In the genomic region with DNA sequence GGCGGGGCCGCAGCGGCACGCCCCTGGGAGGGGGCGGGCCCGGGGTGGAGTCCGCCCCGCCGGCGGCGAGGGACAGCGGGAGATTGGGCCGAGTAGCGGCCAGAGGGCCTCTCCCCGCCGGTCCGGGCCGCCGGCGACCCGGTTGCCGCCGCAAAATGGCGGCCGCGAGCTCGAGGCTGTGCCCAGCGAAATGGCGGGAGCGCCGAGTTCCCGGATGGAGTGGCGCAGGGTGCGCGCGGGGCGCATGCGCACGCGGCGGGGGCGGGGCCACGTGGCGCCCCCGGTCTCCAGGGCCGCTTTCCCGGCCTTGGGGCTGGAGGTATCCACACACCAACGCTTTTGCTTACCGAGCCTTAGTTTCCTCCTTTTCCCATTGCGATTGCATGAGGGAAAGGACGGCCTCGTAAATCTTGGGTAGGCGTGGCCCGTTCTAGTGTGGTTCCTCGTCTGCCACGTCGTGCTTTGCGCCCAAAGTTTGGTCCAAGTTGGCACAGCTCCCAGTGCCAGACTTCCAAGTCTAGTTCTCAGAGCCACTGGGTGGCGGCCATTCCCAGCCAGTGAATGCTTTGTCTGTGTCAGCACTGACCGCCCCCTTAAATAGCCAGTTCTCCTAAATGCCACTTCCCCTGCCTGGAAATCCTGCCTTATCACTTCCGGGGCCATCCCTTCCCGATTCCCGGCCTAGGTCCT, we compare ENCODE assay signal across 7 cellular contexts. TPM values are rescaled to one million over a fixed set of nuclear protein-coding genes. Genes with fewer than 3 reads are reported as not detected.
DNase-seq lines count a peak whose midpoint lies in the region; ATAC-seq, FAIRE-seq and TF ChIP-seq lines count a peak whose summit lies in the region.

No MANE protein-coding gene starts in this region.

- in situ Hi-C loops in K562 (cut with MboI) = no loop called here

- TF ChIP-seq CTCF in K562 (IDR thresholded peaks at IDR 0.05 in 2 of 3, conservative IDR thresholded peaks at IDR 0.05 in 1 of 3; ENCODE audit: insufficient read depth in 2 of 3, low read depth in 1 of 3, low read length in 3 of 3) (no peak), sigmoid colon (IDR thresholded peaks at IDR 0.05) (no peak)

- POLR2A ChIA-PET in K562 (lab: Yijun Ruan, JAX) = interaction anchor here (0.6 to 3.0 kb wide), 63 partner anchors 8 to 588 kb away, joined by 3 to 90 read pairs (median 4); a partner anchor contains a TSS

- peak; percentile 57 for FAIRE-seq in K562 (lab: Jason Lieb, UNC)

- H2AFZ ChIP-seq in K562 (ENCODE audit: low read depth, low read length) = no peak overlapping the region

- 2% methylated on average over 37 of the region's 63 CpGs for WGBS in K562 (ENCODE audit: insufficient coverage, low coverage, missing lambda C conversion rate)
- 0 to 1% methylated on average over 63 of the region's 63 CpGs for WGBS in sigmoid colon, 2 donors

- H3K9me1 ChIP-seq in K562 (ENCODE audit: control insufficient read depth, insufficient read depth, low read length) = no peaks in the 10 kb centered on the region

- TSS peak; percentile 63 for BruUV-seq in K562 (replicated peaks; lab: Mats Ljungman, UMichigan)

- H3K9me3 ChIP-seq in K562 (replicated peaks; ENCODE audit: control insufficient read depth, insufficient read depth, low read depth, low read length) = no peaks in the 10 kb centered on the region
- H3K9me3 ChIP-seq in sigmoid colon = no peaks in the 10 kb centered on the region

- H3K4me3 ChIP-seq in K562 = peak overlapping the region; percentile 68
- H3K4me3 ChIP-seq in iPS-11a (ENCODE audit: low read depth, low read length) = peak overlapping the region; percentile 60
- peak overlapping the region; percentile 38 to 94 (median 74) for H3K4me3 ChIP-seq in sigmoid colon

- TF ChIP-seq POLR2A in K562 (conservative IDR thresholded peaks at IDR 0.05) (peak; percentile 40), sigmoid colon (IDR thresholded peaks at IDR 0.05) (no peak)

- no peaks in the 10 kb centered on the region for H3K27me3 ChIP-seq in K562 (ENCODE audit: control insufficient read depth in 2 of 2, insufficient read depth in 2 of 2, low read length in 2 of 2)
- H3K27me3 ChIP-seq in sigmoid colon = no peaks in the 10 kb centered on the region

- CTCF ChIA-PET in K562 (lab: Yijun Ruan, JAX; ENCODE audit: low intra/inter-chr PET ratio) = no interaction called here

- peak overlapping the region; percentile 93 for H3K4me2 ChIP-seq in K562 (ENCODE audit: insufficient read depth, low read length)

- H3K36me3 ChIP-seq in K562 (ENCODE audit: control insufficient read depth, insufficient read depth, low read length) = peaks cover 49% of the 10 kb centered on the region
- H3K36me3 ChIP-seq in sigmoid colon = peaks cover 32 to 39% (median 36%) of the 10 kb centered on the region in 4 donors

- H3K4me1 ChIP-seq in K562 (replicated peaks in 1 of 2; ENCODE audit: control insufficient read depth in 2 of 2, insufficient read depth in 2 of 2, low read length in 2 of 2) (peaks cover 77 to 97% of the 10 kb centered on the region in 2 experiments), sigmoid colon (peaks cover 0 to 90% (median 87%) of the 10 kb centered on the region in 4 donors)

- no peak for TF ChIP-seq RAD21 in K562 (CRISPR knock-in tag; conservative IDR thresholded peaks at IDR 0.05 in 1 of 2, IDR thresholded peaks at IDR 0.05 in 1 of 2)

- peak; percentile 61 for DNase-seq in NCI-H128 (lab: John Stamatoyannopoulos, UW; ENCODE audit: unreplicated experiment)
- DNase-seq in T-helper 9 cell = peak; percentile 84
- peak; percentile 74 to 90 (median 82) for DNase-seq in K562 (ENCODE audit: extremely low read depth in 1 of 4, low spot score in 3 of 4)
- peak; percentile 95 for DNase-seq in sigmoid colon

- peak overlapping the region; percentile 92 for H3K27ac ChIP-seq in K562 (ENCODE audit: extremely low read depth, low read depth, low read length)
- H3K27ac ChIP-seq in sigmoid colon = peak overlapping the region; percentile 94 to 100 (median 97)

- ATAC-seq in GM18502 (IDR thresholded peaks at IDR 0.05; ENCODE audit: poor library complexity, unreplicated experiment) (peak; percentile 34), HG02678 (IDR thresholded peaks at IDR 0.05; ENCODE audit: unreplicated experiment) (peak; percentile 30), K562 (peak; percentile 1; the same call in 1 of the 3 replicates)

- peak overlapping the region; percentile 90 to 99 for H3K9ac ChIP-seq in K562 (ENCODE audit: insufficient read depth in 1 of 2, low read depth in 2 of 2, low read length in 2 of 2)

- intact Hi-C loops in K562 (cut with micrococcal nuclease) (loop anchor here (1.0 to 10.0 kb wide), 3 partner anchors 21 to 224 kb away; a partner anchor contains a TSS), sigmoid colon (cut with DNase I) (loop anchor here (10.0 kb wide), 1 partner anchor 695 kb away; a partner anchor contains a TSS)

- H4K20me1 ChIP-seq in K562 (replicated peaks; ENCODE audit: control insufficient read depth, insufficient read depth, low read length) = peaks cover 26% of the 10 kb centered on the region

- TF ChIP-seq EP300 in K562 (IDR thresholded peaks at IDR 0.05; ENCODE audit: low read length) (no peak), sigmoid colon (IDR thresholded peaks at IDR 0.05) (no peak)

- H3K79me2 ChIP-seq in K562 (ENCODE audit: control insufficient read depth, insufficient read depth, low read length) = peaks cover 58% of the 10 kb centered on the region

RNA-seq across cellular contexts. Expression of a gene that starts 0.5 kb away (rescaled TPM):
- 283 and 504 TPM in 2 replicates for total RNA-seq in K562 (2011; cell fraction: chromatin; rRNA removed; ENCODE audit: low replicate concordance)
- total RNA-seq in K562 (2011; cell fraction: nucleolus; rRNA removed) = 457 and 483 TPM in 2 replicates
- total RNA-seq in K562 (2011; cell fraction: nucleoplasm; rRNA removed) = 431 and 450 TPM in 2 replicates
- total RNA-seq in K562 (2014; rRNA removed) (168 and 249 TPM in 2 replicates), K562 (2014; rRNA removed; fragmentation: Illumina TruSeq; extraction: Trizol) (189 and 200 TPM in 2 replicates), K562 (2015; rRNA removed; fragmentation: Illumina TruSeq; extraction: Trizol) (176 and 206 TPM in 2 replicates), K562 (2021) (181 and 222 TPM in 2 replicates), sigmoid colon (1,000 to 10,000 TPM in 1 of 4 donors, 100 to 1,000 TPM in 3; 602 to 1,004 (median 791) TPM)
- polyA plus RNA-seq in K562 (2011; rRNA removed) (124 and 166 TPM in 2 replicates), K562 (2014; fragmentation: Illumina TruSeq; extraction: Trizol) (222 and 345 TPM in 2 replicates), K562 (2014; fragmentation: Nextera tagmentation; extraction: Ambion mirVana) (10 to 100 TPM; 20.5 to 21.4 TPM), K562 (2014; rRNA removed) (306 and 327 TPM in 2 replicates), sigmoid colon (100 to 1,000 TPM; 129 to 455 (median 265) TPM)
- polyA plus RNA-seq in K562 (2011; cell fraction: cytosol; rRNA removed) = 92.3 and 201 TPM in 2 replicates
- polyA plus RNA-seq in K562 (2011; cell fraction: nucleus; rRNA removed) = 882 and 1,025 TPM in 2 replicates
- polyA plus RNA-seq in K562 (2012) = 288 and 291 TPM in 2 replicates
- polyA minus RNA-seq in K562 (2011; rRNA and poly(A)+ RNA removed) = 46.9 and 50.4 TPM in 2 replicates
- 50.4 and 50.8 TPM in 2 replicates for polyA minus RNA-seq in K562 (2011; cell fraction: cytosol; rRNA and poly(A)+ RNA removed)
- 117 and 135 TPM in 2 replicates for polyA minus RNA-seq in K562 (2011; cell fraction: nucleus; rRNA and poly(A)+ RNA removed)

RNA-seq across cellular contexts. Expression of a gene that starts 5.7 kb away (rescaled TPM):
- 6.3 and 26.6 TPM in 2 replicates for total RNA-seq in K562 (2011; cell fraction: chromatin; rRNA removed; ENCODE audit: low replicate concordance)
- total RNA-seq in K562 (2011; cell fraction: nucleolus; rRNA removed) = 40.9 and 47.0 TPM in 2 replicates
- 20.7 and 26.9 TPM in 2 replicates for total RNA-seq in K562 (2011; cell fraction: nucleoplasm; rRNA removed)
- total RNA-seq in K562 (2014; rRNA removed) (72.2 and 108 TPM in 2 replicates), K562 (2014; rRNA removed; fragmentation: Illumina TruSeq; extraction: Trizol) (1.3 and 2.8 TPM in 2 replicates), K562 (2015; rRNA removed; fragmentation: Illumina TruSeq; extraction: Trizol) (40.3 and 42.6 TPM in 2 replicates), K562 (2021) (81.9 and 85.0 TPM in 2 replicates), sigmoid colon (10 to 100 TPM; 24.7 to 49.3 (median 29.8) TPM)
- polyA plus RNA-seq in K562 (2011; rRNA removed) (20.3 and 30.4 TPM in 2 replicates), K562 (2014; fragmentation: Illumina TruSeq; extraction: Trizol) (11.7 and 56.4 TPM in 2 replicates), K562 (2014; fragmentation: Nextera tagmentation; extraction: Ambion mirVana) (1 to 10 TPM in 1 of 2 experiments, under 1 TPM in 1; 0.66 to 2.7 TPM), K562 (2014; rRNA removed) (89.6 and 119 TPM in 2 replicates), sigmoid colon (10 to 100 TPM; 37.0 to 87.8 (median 60.1) TPM)
- 58.0 and 177 TPM in 2 replicates for polyA plus RNA-seq in K562 (2011; cell fraction: cytosol; rRNA removed)
- 28.1 and 53.8 TPM in 2 replicates for polyA plus RNA-seq in K562 (2011; cell fraction: nucleus; rRNA removed)
- polyA plus RNA-seq in K562 (2012) = 65.9 and 75.4 TPM in 2 replicates
- 4.8 and 6.1 TPM in 2 replicates for polyA minus RNA-seq in K562 (2011; rRNA and poly(A)+ RNA removed)
- polyA minus RNA-seq in K562 (2011; cell fraction: cytosol; rRNA and poly(A)+ RNA removed) = 19.6 and 23.7 TPM in 2 replicates
- 12.0 and 12.8 TPM in 2 replicates for polyA minus RNA-seq in K562 (2011; cell fraction: nucleus; rRNA and poly(A)+ RNA removed)

RNA-seq across cellular contexts. Expression of a gene that starts 16.1 kb away (rescaled TPM):
- total RNA-seq in K562 (2011; cell fraction: chromatin; rRNA removed; ENCODE audit: low replicate concordance) = not detected in 2 replicates
- not detected in 2 replicates for total RNA-seq in K562 (2011; cell fraction: nucleolus; rRNA removed)
- not detected in 2 replicates for total RNA-seq in K562 (2011; cell fraction: nucleoplasm; rRNA removed)
- total RNA-seq in K562 (2014; rRNA removed) (0.16 TPM in 1 of 2 replicates, not detected in the other), K562 (2014; rRNA removed; fragmentation: Illumina TruSeq; extraction: Trizol) (not detected in 2 replicates), K562 (2015; rRNA removed; fragmentation: Illumina TruSeq; extraction: Trizol) (not detected in 2 replicates), K562 (2021) (0.38 and 0.44 TPM in 2 replicates), sigmoid colon (not detected)
- polyA plus RNA-seq in K562 (2011; rRNA removed) (0.11 and 0.27 TPM in 2 replicates), K562 (2014; fragmentation: Illumina TruSeq; extraction: Trizol) (not detected in 2 replicates), K562 (2014; fragmentation: Nextera tagmentation; extraction: Ambion mirVana) (not detected), K562 (2014; rRNA removed) (0.12 and 0.15 TPM in 2 replicates), sigmoid colon (10 to 100 TPM; 23.4 to 40.6 (median 25.2) TPM)
- polyA plus RNA-seq in K562 (2011; cell fraction: cytosol; rRNA removed) = 0.34 and 0.88 TPM in 2 replicates
- polyA plus RNA-seq in K562 (2011; cell fraction: nucleus; rRNA removed) = 0.24 and 0.25 TPM in 2 replicates
- polyA plus RNA-seq in K562 (2012) = not detected in 2 replicates
- not detected in 2 replicates for polyA minus RNA-seq in K562 (2011; rRNA and poly(A)+ RNA removed)
- polyA minus RNA-seq in K562 (2011; cell fraction: cytosol; rRNA and poly(A)+ RNA removed) = not detected in 2 replicates
- polyA minus RNA-seq in K562 (2011; cell fraction: nucleus; rRNA and poly(A)+ RNA removed) = not detected in 2 replicates

RNA-seq across cellular contexts. Expression of a gene that starts 21.2 kb away (rescaled TPM):
- 30.7 and 106 TPM in 2 replicates for total RNA-seq in K562 (2011; cell fraction: chromatin; rRNA removed; ENCODE audit: low replicate concordance)
- total RNA-seq in K562 (2011; cell fraction: nucleolus; rRNA removed) = 81.7 and 90.7 TPM in 2 replicates
- total RNA-seq in K562 (2011; cell fraction: nucleoplasm; rRNA removed) = 55.1 and 88.1 TPM in 2 replicates
- total RNA-seq in K562 (2014; rRNA removed) = 13.5 and 20.8 TPM in 2 replicates
- total RNA-seq in K562 (2014; rRNA removed; fragmentation: Illumina TruSeq; extraction: Trizol) = 3.9 and 4.8 TPM in 2 replicates
- total RNA-seq in K562 (2015; rRNA removed; fragmentation: Illumina TruSeq; extraction: Trizol) = 10.1 and 11.0 TPM in 2 replicates
- total RNA-seq in K562 (2021) = 120 and 121 TPM in 2 replicates
- 7.0 and 10.2 TPM in 2 replicates for polyA plus RNA-seq in K562 (2011; rRNA removed)
- polyA plus RNA-seq in K562 (2011; cell fraction: cytosol; rRNA removed) = 14.0 and 26.8 TPM in 2 replicates
- polyA plus RNA-seq in K562 (2011; cell fraction: nucleus; rRNA removed) = 44.8 and 87.0 TPM in 2 replicates
- polyA plus RNA-seq in K562 (2012) = 29.5 and 39.8 TPM in 2 replicates
- 20.5 and 38.3 TPM in 2 replicates for polyA plus RNA-seq in K562 (2014; fragmentation: Illumina TruSeq; extraction: Trizol)
- 1 to 10 TPM in 1 of 2 experiments, under 1 TPM in 1; 0.17 to 1.5 TPM for polyA plus RNA-seq in K562 (2014; fragmentation: Nextera tagmentation; extraction: Ambion mirVana)
- 41.3 and 44.6 TPM in 2 replicates for polyA plus RNA-seq in K562 (2014; rRNA removed)
- 2.7 and 3.0 TPM in 2 replicates for polyA minus RNA-seq in K562 (2011; rRNA and poly(A)+ RNA removed)
- polyA minus RNA-seq in K562 (2011; cell fraction: cytosol; rRNA and poly(A)+ RNA removed) = 29.9 and 43.2 TPM in 2 replicates
- polyA minus RNA-seq in K562 (2011; cell fraction: nucleus; rRNA and poly(A)+ RNA removed) = 28.0 and 34.2 TPM in 2 replicates
- total RNA-seq in sigmoid colon = 10 to 100 TPM; 14.6 to 70.3 (median 15.4) TPM
- polyA plus RNA-seq in sigmoid colon = 10 to 100 TPM; 42.1 to 87.0 (median 57.7) TPM

RNA-seq across cellular contexts. Expression of a gene that starts 28.1 kb away (rescaled TPM):
- total RNA-seq in K562 (2011; cell fraction: chromatin; rRNA removed; ENCODE audit: low replicate concordance) = 42.1 and 110 TPM in 2 replicates
- total RNA-seq in K562 (2011; cell fraction: nucleolus; rRNA removed) = 116 and 129 TPM in 2 replicates
- total RNA-seq in K562 (2011; cell fraction: nucleoplasm; rRNA removed) = 74.0 and 85.6 TPM in 2 replicates
- total RNA-seq in K562 (2014; rRNA removed) (135 and 145 TPM in 2 replicates), K562 (2014; rRNA removed; fragmentation: Illumina TruSeq; extraction: Trizol) (3.9 and 4.6 TPM in 2 replicates), K562 (2015; rRNA removed; fragmentation: Illumina TruSeq; extraction: Trizol) (65.2 and 73.0 TPM in 2 replicates), K562 (2021) (409 and 434 TPM in 2 replicates), sigmoid colon (100 to 1,000 TPM in 3 of 4 donors, 10 to 100 TPM in 1; 74.7 to 112 (median 104) TPM)
- polyA plus RNA-seq in K562 (2011; rRNA removed) (36.8 and 58.7 TPM in 2 replicates), K562 (2014; fragmentation: Illumina TruSeq; extraction: Trizol) (18.7 and 106 TPM in 2 replicates), K562 (2014; fragmentation: Nextera tagmentation; extraction: Ambion mirVana) (10 to 100 TPM in 1 of 2 experiments, 1 to 10 TPM in 1; 9.7 to 23.3 TPM), K562 (2014; rRNA removed) (233 and 236 TPM in 2 replicates), sigmoid colon (100 to 1,000 TPM; 294 to 390 (median 352) TPM)
- 119 and 471 TPM in 2 replicates for polyA plus RNA-seq in K562 (2011; cell fraction: cytosol; rRNA removed)
- 90.5 and 137 TPM in 2 replicates for polyA plus RNA-seq in K562 (2011; cell fraction: nucleus; rRNA removed)
- polyA plus RNA-seq in K562 (2012) = 278 and 318 TPM in 2 replicates
- polyA minus RNA-seq in K562 (2011; rRNA and poly(A)+ RNA removed) = 16.5 and 29.9 TPM in 2 replicates
- polyA minus RNA-seq in K562 (2011; cell fraction: cytosol; rRNA and poly(A)+ RNA removed) = 115 and 175 TPM in 2 replicates
- polyA minus RNA-seq in K562 (2011; cell fraction: nucleus; rRNA and poly(A)+ RNA removed) = 28.8 and 35.8 TPM in 2 replicates

Comparison
In these comparisons a context has a peak if more than half of its experiments do, and no peak if none do; other contexts are left out.
1. Peak in every context shown above with its lines: DNase-seq, ATAC-seq, H3K4me3 ChIP-seq and H3K27ac ChIP-seq.